In genomic region chr20:40865095-40865494, GRCh38 we compare ENCODE assay signal across 15 cellular contexts.
DNase-seq lines count a peak whose midpoint lies in the region; ATAC-seq and TF ChIP-seq lines count a peak whose summit lies in the region.
"Had no signal": no experiment of that assay in that cellular context is flagged by ENCODE, and none has a peak within 500 bp of the region (broad histone marks: within the 10 kb centered on the region; RNA-seq: fewer than 3 reads in every experiment).

No MANE protein-coding gene starts in this region.

- no peak overlapping the region for H3K27ac Mint-ChIP-seq in endodermal cell
- H3K27ac Mint-ChIP-seq in glutamatergic neuron (ENCODE audit: unreplicated experiment), result no peak overlapping the region
- H3K27ac Mint-ChIP-seq: CD4-positive, CD25-positive, alpha-beta regulatory T cell had no signal

- H3K4me3 ChIP-seq in left ventricle myocardium inferior, result no peak overlapping the region
- H3K4me3 ChIP-seq in endodermal cell (ENCODE audit: low read length), result no peak overlapping the region
- H3K4me3 ChIP-seq: MG63 had no signal

- H3K4me1 ChIP-seq in left ventricle myocardium inferior (peaks cover 27% of the 10 kb centered on the region), endodermal cell (ENCODE audit: control insufficient read depth, insufficient read depth, low read length) (peaks cover 12% of the 10 kb centered on the region)

- no peak overlapping the region for H3K4me3 Mint-ChIP-seq in endodermal cell
- H3K4me3 Mint-ChIP-seq in glutamatergic neuron (ENCODE audit: unreplicated experiment), result no peak overlapping the region
- H3K4me3 Mint-ChIP-seq: CD4-positive, CD25-positive, alpha-beta regulatory T cell had no signal

- TF ChIP-seq CTCF in left ventricle myocardium inferior (IDR thresholded peaks at IDR 0.05; ENCODE audit: borderline replicate concordance), result no peak
- no peak for TF ChIP-seq CTCF in endodermal cell (conservative IDR thresholded peaks at IDR 0.05)
- TF ChIP-seq CTCF in glutamatergic neuron (IDR thresholded peaks at IDR 0.05; ENCODE audit: partially characterized antibody, unreplicated experiment), result no peak

- 87 to 91% methylated on average over 3 of the region's 3 CpGs for WGBS in endodermal cell (ENCODE audit: insufficient coverage in 1 of 2, insufficient read length in 1 of 2), 2 experiments

- H3K27me3 ChIP-seq in left ventricle myocardium inferior (ENCODE audit: low read depth), result peaks cover 15% of the 10 kb centered on the region
- H3K27me3 ChIP-seq in endodermal cell (ENCODE audit: control insufficient read depth, insufficient read depth, low read length, poor library complexity, severe bottlenecking), result peaks cover 4% of the 10 kb centered on the region
- H3K27me3 ChIP-seq: MG63 had no signal

- ATAC-seq in GM21526 (IDR thresholded peaks at IDR 0.05; ENCODE audit: low FRiP score, unreplicated experiment), result no peak

- no peak overlapping the region for H3K9ac ChIP-seq in endodermal cell (ENCODE audit: extremely low read depth, low read length, poor library complexity, severe bottlenecking)

- H3K9me3 ChIP-seq in left ventricle myocardium inferior (replicated peaks), result no peaks in the 10 kb centered on the region
- no peaks in the 10 kb centered on the region for H3K9me3 ChIP-seq in endodermal cell (ENCODE audit: control insufficient read depth, low read length)
- H3K9me3 ChIP-seq: MG63 had no signal

- H3K36me3 Mint-ChIP-seq in endodermal cell (ENCODE audit: low read depth) (no peaks in the 10 kb centered on the region), glutamatergic neuron (ENCODE audit: unreplicated experiment) (no peaks in the 10 kb centered on the region)
- H3K36me3 Mint-ChIP-seq: CD4-positive, CD25-positive, alpha-beta regulatory T cell had no signal

- DNase-seq in GM03348 (ENCODE audit: low spot score), result peak; percentile 27
- DNase-seq in T1000 (lab: John Stamatoyannopoulos, UW), result peak; percentile 16
- DNase-seq in left ventricle myocardium inferior, result peak; percentile 46
- DNase-seq in posterior vena cava (ENCODE audit: low spot score), result peak; percentile 72
- DNase-seq in endodermal cell, result no peak
- DNase-seq in glutamatergic neuron, result no peak
- DNase-seq: CD4-positive, CD25-positive, alpha-beta regulatory T cell; H7; Kasumi-1; MG63; NCI-H1048; NCI-H1417 treated with DMSO at 0.1 percent for 48 hours; NCI-H187 treated with DMSO at 0.1 percent for 48 hours; NK-92 treated with Interleukin-12 subunit alpha and Interleukin-12 subunit beta, amount 100 ng/mL, for 24 hours had no signal

- H3K36me3 ChIP-seq in left ventricle myocardium inferior (no peaks in the 10 kb centered on the region), endodermal cell (ENCODE audit: control insufficient read depth, insufficient read depth, low read length) (no peaks in the 10 kb centered on the region)
- H3K36me3 ChIP-seq: MG63 had no signal

- H3K27ac ChIP-seq in left ventricle myocardium inferior (replicated peaks) (peak overlapping the region; percentile 33), endodermal cell (ENCODE audit: low read depth, low read length) (no peak overlapping the region)

- H3K9me3 Mint-ChIP-seq in endodermal cell (no peaks in the 10 kb centered on the region), glutamatergic neuron (ENCODE audit: unreplicated experiment) (peaks cover 2% of the 10 kb centered on the region)

- H3K27me3 Mint-ChIP-seq in endodermal cell (ENCODE audit: insufficient read depth), result peaks cover 10% of the 10 kb centered on the region
- H3K27me3 Mint-ChIP-seq in glutamatergic neuron (ENCODE audit: unreplicated experiment), result peaks cover 1% of the 10 kb centered on the region
- H3K27me3 Mint-ChIP-seq: CD4-positive, CD25-positive, alpha-beta regulatory T cell had no signal

- H3K4me1 Mint-ChIP-seq in endodermal cell, result peaks cover 44% of the 10 kb centered on the region
- peaks cover 26% of the 10 kb centered on the region for H3K4me1 Mint-ChIP-seq in glutamatergic neuron (ENCODE audit: low read depth, unreplicated experiment)
- H3K4me1 Mint-ChIP-seq: CD4-positive, CD25-positive, alpha-beta regulatory T cell had no signal

- intact Hi-C loops in left ventricle myocardium inferior (cut with micrococcal nuclease), result no loop called here
- intact Hi-C loops in posterior vena cava (cut with DNase I), result no loop called here

Comparison
In these comparisons a context has a peak if more than half of its experiments do, and no peak if none do; other contexts are left out.
1. DNase-seq: peak in GM03348 (single experiment), T1000 (single experiment), left ventricle myocardium inferior (single experiment) and posterior vena cava (single experiment); none in endodermal cell (single experiment) and glutamatergic neuron (single experiment).